In genomic region chr5:141913560-141913959, GRCh38 we compare ENCODE assay signal across 2 cellular contexts.
TF ChIP-seq lines count a peak whose summit lies in the region.

No MANE protein-coding gene starts in this region.

TF ChIP-seq in GM23338, 12 proteins besides CTCF, POLR2A, EP300 and RAD21 (continued from another document):
- TF ChIP-seq, protein P1, sequence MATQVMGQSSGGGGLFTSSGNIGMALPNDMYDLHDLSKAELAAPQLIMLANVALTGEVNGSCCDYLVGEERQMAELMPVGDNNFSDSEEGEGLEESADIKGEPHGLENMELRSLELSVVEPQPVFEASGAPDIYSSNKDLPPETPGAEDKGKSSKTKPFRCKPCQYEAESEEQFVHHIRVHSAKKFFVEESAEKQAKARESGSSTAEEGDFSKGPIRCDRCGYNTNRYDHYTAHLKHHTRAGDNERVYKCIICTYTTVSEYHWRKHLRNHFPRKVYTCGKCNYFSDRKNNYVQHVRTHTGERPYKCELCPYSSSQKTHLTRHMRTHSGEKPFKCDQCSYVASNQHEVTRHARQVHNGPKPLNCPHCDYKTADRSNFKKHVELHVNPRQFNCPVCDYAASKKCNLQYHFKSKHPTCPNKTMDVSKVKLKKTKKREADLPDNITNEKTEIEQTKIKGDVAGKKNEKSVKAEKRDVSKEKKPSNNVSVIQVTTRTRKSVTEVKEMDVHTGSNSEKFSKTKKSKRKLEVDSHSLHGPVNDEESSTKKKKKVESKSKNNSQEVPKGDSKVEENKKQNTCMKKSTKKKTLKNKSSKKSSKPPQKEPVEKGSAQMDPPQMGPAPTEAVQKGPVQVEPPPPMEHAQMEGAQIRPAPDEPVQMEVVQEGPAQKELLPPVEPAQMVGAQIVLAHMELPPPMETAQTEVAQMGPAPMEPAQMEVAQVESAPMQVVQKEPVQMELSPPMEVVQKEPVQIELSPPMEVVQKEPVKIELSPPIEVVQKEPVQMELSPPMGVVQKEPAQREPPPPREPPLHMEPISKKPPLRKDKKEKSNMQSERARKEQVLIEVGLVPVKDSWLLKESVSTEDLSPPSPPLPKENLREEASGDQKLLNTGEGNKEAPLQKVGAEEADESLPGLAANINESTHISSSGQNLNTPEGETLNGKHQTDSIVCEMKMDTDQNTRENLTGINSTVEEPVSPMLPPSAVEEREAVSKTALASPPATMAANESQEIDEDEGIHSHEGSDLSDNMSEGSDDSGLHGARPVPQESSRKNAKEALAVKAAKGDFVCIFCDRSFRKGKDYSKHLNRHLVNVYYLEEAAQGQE (IDR thresholded peaks at IDR 0.05; ENCODE audit: unreplicated experiment) = no peak
- TF ChIP-seq NANOG (IDR thresholded peaks at IDR 0.05; ENCODE audit: borderline replicate concordance) = no peak
- TF ChIP-seq CREB1 (CRISPR knock-in tag; IDR thresholded peaks at IDR 0.05; ENCODE audit: low read depth) = no peak

TF ChIP-seq in WTC11, 78 proteins besides CTCF, POLR2A, EP300 and RAD21 (continued from another document):
- TF ChIP-seq, protein P2, sequence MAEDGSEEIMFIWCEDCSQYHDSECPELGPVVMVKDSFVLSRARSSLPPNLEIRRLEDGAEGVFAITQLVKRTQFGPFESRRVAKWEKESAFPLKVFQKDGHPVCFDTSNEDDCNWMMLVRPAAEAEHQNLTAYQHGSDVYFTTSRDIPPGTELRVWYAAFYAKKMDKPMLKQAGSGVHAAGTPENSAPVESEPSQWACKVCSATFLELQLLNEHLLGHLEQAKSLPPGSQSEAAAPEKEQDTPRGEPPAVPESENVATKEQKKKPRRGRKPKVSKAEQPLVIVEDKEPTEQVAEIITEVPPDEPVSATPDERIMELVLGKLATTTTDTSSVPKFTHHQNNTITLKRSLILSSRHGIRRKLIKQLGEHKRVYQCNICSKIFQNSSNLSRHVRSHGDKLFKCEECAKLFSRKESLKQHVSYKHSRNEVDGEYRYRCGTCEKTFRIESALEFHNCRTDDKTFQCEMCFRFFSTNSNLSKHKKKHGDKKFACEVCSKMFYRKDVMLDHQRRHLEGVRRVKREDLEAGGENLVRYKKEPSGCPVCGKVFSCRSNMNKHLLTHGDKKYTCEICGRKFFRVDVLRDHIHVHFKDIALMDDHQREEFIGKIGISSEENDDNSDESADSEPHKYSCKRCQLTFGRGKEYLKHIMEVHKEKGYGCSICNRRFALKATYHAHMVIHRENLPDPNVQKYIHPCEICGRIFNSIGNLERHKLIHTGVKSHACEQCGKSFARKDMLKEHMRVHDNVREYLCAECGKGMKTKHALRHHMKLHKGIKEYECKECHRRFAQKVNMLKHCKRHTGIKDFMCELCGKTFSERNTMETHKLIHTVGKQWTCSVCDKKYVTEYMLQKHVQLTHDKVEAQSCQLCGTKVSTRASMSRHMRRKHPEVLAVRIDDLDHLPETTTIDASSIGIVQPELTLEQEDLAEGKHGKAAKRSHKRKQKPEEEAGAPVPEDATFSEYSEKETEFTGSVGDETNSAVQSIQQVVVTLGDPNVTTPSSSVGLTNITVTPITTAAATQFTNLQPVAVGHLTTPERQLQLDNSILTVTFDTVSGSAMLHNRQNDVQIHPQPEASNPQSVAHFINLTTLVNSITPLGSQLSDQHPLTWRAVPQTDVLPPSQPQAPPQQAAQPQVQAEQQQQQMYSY (CRISPR knock-in tag; IDR thresholded peaks at IDR 0.05) = no peak
- TF ChIP-seq ATF1 (CRISPR knock-in tag; IDR thresholded peaks at IDR 0.05) (no peak), NR3C1 (CRISPR knock-in tag; conservative IDR thresholded peaks at IDR 0.05; ENCODE audit: low read depth) (no peak), FOXJ3 (CRISPR knock-in tag; IDR thresholded peaks at IDR 0.05; ENCODE audit: borderline replicate concordance) (no peak)
- TF ChIP-seq, protein P3, sequence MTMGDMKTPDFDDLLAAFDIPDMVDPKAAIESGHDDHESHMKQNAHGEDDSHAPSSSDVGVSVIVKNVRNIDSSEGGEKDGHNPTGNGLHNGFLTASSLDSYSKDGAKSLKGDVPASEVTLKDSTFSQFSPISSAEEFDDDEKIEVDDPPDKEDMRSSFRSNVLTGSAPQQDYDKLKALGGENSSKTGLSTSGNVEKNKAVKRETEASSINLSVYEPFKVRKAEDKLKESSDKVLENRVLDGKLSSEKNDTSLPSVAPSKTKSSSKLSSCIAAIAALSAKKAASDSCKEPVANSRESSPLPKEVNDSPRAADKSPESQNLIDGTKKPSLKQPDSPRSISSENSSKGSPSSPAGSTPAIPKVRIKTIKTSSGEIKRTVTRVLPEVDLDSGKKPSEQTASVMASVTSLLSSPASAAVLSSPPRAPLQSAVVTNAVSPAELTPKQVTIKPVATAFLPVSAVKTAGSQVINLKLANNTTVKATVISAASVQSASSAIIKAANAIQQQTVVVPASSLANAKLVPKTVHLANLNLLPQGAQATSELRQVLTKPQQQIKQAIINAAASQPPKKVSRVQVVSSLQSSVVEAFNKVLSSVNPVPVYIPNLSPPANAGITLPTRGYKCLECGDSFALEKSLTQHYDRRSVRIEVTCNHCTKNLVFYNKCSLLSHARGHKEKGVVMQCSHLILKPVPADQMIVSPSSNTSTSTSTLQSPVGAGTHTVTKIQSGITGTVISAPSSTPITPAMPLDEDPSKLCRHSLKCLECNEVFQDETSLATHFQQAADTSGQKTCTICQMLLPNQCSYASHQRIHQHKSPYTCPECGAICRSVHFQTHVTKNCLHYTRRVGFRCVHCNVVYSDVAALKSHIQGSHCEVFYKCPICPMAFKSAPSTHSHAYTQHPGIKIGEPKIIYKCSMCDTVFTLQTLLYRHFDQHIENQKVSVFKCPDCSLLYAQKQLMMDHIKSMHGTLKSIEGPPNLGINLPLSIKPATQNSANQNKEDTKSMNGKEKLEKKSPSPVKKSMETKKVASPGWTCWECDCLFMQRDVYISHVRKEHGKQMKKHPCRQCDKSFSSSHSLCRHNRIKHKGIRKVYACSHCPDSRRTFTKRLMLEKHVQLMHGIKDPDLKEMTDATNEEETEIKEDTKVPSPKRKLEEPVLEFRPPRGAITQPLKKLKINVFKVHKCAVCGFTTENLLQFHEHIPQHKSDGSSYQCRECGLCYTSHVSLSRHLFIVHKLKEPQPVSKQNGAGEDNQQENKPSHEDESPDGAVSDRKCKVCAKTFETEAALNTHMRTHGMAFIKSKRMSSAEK (CRISPR knock-in tag; IDR thresholded peaks at IDR 0.05; ENCODE audit: borderline replicate concordance) = no peak
